In the genomic region with DNA sequence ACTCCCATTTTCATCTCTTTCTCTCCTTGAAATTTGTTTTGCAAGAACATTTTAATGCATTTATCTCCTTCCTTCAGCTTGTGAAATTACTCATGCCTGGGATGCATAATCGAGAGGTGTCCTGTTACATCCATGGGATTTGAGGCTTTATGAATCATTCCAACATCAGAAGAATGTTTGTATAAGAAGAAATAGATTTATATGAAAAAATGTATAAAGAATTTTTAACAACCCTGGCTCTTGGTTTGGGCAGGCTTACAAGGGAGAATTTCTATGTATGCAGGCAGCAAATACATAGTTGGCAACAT, we compare ENCODE assay signal across 12 cellular contexts.
DNase-seq lines count a peak whose midpoint lies in the region; ATAC-seq and TF ChIP-seq lines count a peak whose summit lies in the region.
"Had no signal": no experiment of that assay in that cellular context is flagged by ENCODE, and none has a peak within 500 bp of the region (broad histone marks: within the 10 kb centered on the region; RNA-seq: fewer than 3 reads in every experiment).

No MANE protein-coding gene starts in this region.

- H3K27me3 ChIP-seq in PC-9 (ENCODE audit: insufficient read depth, low read depth): no peaks in the 10 kb centered on the region
- no peaks in the 10 kb centered on the region for H3K27me3 ChIP-seq in neural progenitor cell
- no peaks in the 10 kb centered on the region for H3K27me3 ChIP-seq in CD4-positive, alpha-beta T cell (ENCODE audit: control insufficient read depth, insufficient read depth, low read length)

- H3K36me3 ChIP-seq in PC-9 (ENCODE audit: low read depth) (no peaks in the 10 kb centered on the region), neural progenitor cell (no peaks in the 10 kb centered on the region)

- H3K4me1 Mint-ChIP-seq in osteocyte (ENCODE audit: unreplicated experiment): peaks cover 38% of the 10 kb centered on the region
- H3K4me1 Mint-ChIP-seq in neural progenitor cell: no peaks in the 10 kb centered on the region
- H3K4me1 Mint-ChIP-seq in type B pancreatic cell (ENCODE audit: unreplicated experiment): peaks cover 4% of the 10 kb centered on the region
- H3K4me1 Mint-ChIP-seq in stimulated activated effector memory CD8-positive, alpha-beta T cell treated with anti-CD3 and anti-CD28 coated beads, Interleukin-12 subunit alpha, Interleukin-12 subunit beta, amount 100 ng/mL, for 72 hours: peaks cover 13% of the 10 kb centered on the region
- H3K4me1 Mint-ChIP-seq in CD4-positive, alpha-beta T cell (ENCODE audit: low read depth): peaks cover 29% of the 10 kb centered on the region

- H3K4me1 ChIP-seq in PC-9 (replicated peaks; ENCODE audit: insufficient read depth) (peaks cover 16% of the 10 kb centered on the region), neural progenitor cell (no peaks in the 10 kb centered on the region)

- H2AFZ ChIP-seq in PC-9: no peak overlapping the region
- H2AFZ ChIP-seq in neural progenitor cell (replicated peaks): no peak overlapping the region

- H3K9me2 ChIP-seq in PC-9 (ENCODE audit: insufficient read depth): no peaks in the 10 kb centered on the region

- no peak for TF ChIP-seq CTCF in PC-9 (conservative IDR thresholded peaks at IDR 0.05)
- TF ChIP-seq CTCF in osteocyte (IDR thresholded peaks at IDR 0.05): no peak
- no peak for TF ChIP-seq CTCF in neural progenitor cell (IDR thresholded peaks at IDR 0.05)
- TF ChIP-seq CTCF in type B pancreatic cell (conservative IDR thresholded peaks at IDR 0.05): no peak
- no peak for TF ChIP-seq CTCF in CD4-positive, alpha-beta T cell (IDR thresholded peaks at IDR 0.05)

- no peaks in the 10 kb centered on the region for H4K20me1 ChIP-seq in PC-9 (ENCODE audit: insufficient read depth)
- no peaks in the 10 kb centered on the region for H4K20me1 ChIP-seq in neural progenitor cell (ENCODE audit: low read depth)

- ATAC-seq in stimulated activated effector memory CD8-positive, alpha-beta T cell treated with anti-CD3 and anti-CD28 coated beads, Interleukin-12 subunit alpha, Interleukin-12 subunit beta, amount 100 ng/mL, for 72 hours: no peak
- ATAC-seq in CD4-positive, alpha-beta T cell (ENCODE audit: poor library complexity): no peak

- CTCF ChIA-PET in PC-9 (lab: Charles Lee): interaction anchor here (0.5 to 0.6 kb wide), 3 partner anchors 150 to 1704 kb away, joined by 3 to 13 read pairs (median 10); no protein-coding TSS in a partner anchor
- CTCF ChIA-PET in CD4-positive, alpha-beta T cell (lab: Charles Lee): no interaction called here

- H3K4me3 Mint-ChIP-seq in osteocyte (ENCODE audit: unreplicated experiment): no peak overlapping the region
- no peak overlapping the region for H3K4me3 Mint-ChIP-seq in neural progenitor cell
- H3K4me3 Mint-ChIP-seq in type B pancreatic cell: no peak overlapping the region
- no peak overlapping the region for H3K4me3 Mint-ChIP-seq in stimulated activated effector memory CD8-positive, alpha-beta T cell treated with anti-CD3 and anti-CD28 coated beads, Interleukin-12 subunit alpha, Interleukin-12 subunit beta, amount 100 ng/mL, for 72 hours
- no peak overlapping the region for H3K4me3 Mint-ChIP-seq in CD4-positive, alpha-beta T cell
- H3K4me3 Mint-ChIP-seq: activated naive CD8-positive, alpha-beta T cell treated with anti-CD3 and anti-CD28 coated beads, Interleukin-2, amount 10 ng/mL, durations not matched to agents 7 days and 5 days had no signal

- H3K27me3 Mint-ChIP-seq in osteocyte (ENCODE audit: unreplicated experiment): no peaks in the 10 kb centered on the region
- peaks cover 3% of the 10 kb centered on the region for H3K27me3 Mint-ChIP-seq in neural progenitor cell (ENCODE audit: insufficient read depth, low read depth)
- no peaks in the 10 kb centered on the region for H3K27me3 Mint-ChIP-seq in type B pancreatic cell
- no peaks in the 10 kb centered on the region for H3K27me3 Mint-ChIP-seq in CD4-positive, alpha-beta T cell

- H3K27ac ChIP-seq in PC-9 (no peak overlapping the region; the same call in 1 of the 2 replicates), neural progenitor cell (no peak overlapping the region)
- H3K27ac ChIP-seq in CD4-positive, alpha-beta T cell (ENCODE audit: low read depth, low read length): no peak overlapping the region

- H3F3A ChIP-seq in PC-9 (ENCODE audit: insufficient read depth, low read depth): peaks cover 10% of the 10 kb centered on the region; the same call in 1 of the 2 replicates
- no peaks in the 10 kb centered on the region for H3F3A ChIP-seq in neural progenitor cell (ENCODE audit: low read depth)

- H3K27ac Mint-ChIP-seq in osteocyte (ENCODE audit: unreplicated experiment): peak overlapping the region; percentile 58
- H3K27ac Mint-ChIP-seq in neural progenitor cell: no peak overlapping the region
- H3K27ac Mint-ChIP-seq in type B pancreatic cell: no peak overlapping the region
- H3K27ac Mint-ChIP-seq in stimulated activated effector memory CD8-positive, alpha-beta T cell treated with anti-CD3 and anti-CD28 coated beads, Interleukin-12 subunit alpha, Interleukin-12 subunit beta, amount 100 ng/mL, for 72 hours: no peak overlapping the region
- H3K27ac Mint-ChIP-seq in CD4-positive, alpha-beta T cell: no peak overlapping the region
- H3K27ac Mint-ChIP-seq: activated naive CD8-positive, alpha-beta T cell treated with anti-CD3 and anti-CD28 coated beads, Interleukin-2, amount 10 ng/mL, durations not matched to agents 7 days and 5 days had no signal

- intact Hi-C loops in PC-9 (cut with micrococcal nuclease; ENCODE audit: unreplicated experiment): loop anchor here (5.0 kb wide), 1 partner anchor 92 kb away; a partner anchor contains a TSS
- intact Hi-C loops in CD4-positive, alpha-beta T cell (cut with DNase I, micrococcal nuclease): loop anchor here in 1 of 2 experiments (5.0 kb wide), 1 partner anchor 98 kb away; no protein-coding TSS in a partner anchor

- H3K9ac ChIP-seq in neural progenitor cell: no peak overlapping the region

- H3K9me3 Mint-ChIP-seq in osteocyte (ENCODE audit: unreplicated experiment) (peaks cover 3% of the 10 kb centered on the region), neural progenitor cell (peaks cover 2% of the 10 kb centered on the region), type B pancreatic cell (no peaks in the 10 kb centered on the region)
- no peaks in the 10 kb centered on the region for H3K9me3 Mint-ChIP-seq in stimulated activated effector memory CD8-positive, alpha-beta T cell treated with anti-CD3 and anti-CD28 coated beads, Interleukin-12 subunit alpha, Interleukin-12 subunit beta, amount 100 ng/mL, for 72 hours
- H3K9me3 Mint-ChIP-seq in CD4-positive, alpha-beta T cell: no peaks in the 10 kb centered on the region

- no peaks in the 10 kb centered on the region for H3K36me3 Mint-ChIP-seq in osteocyte (ENCODE audit: unreplicated experiment)
- no peaks in the 10 kb centered on the region for H3K36me3 Mint-ChIP-seq in neural progenitor cell
- no peaks in the 10 kb centered on the region for H3K36me3 Mint-ChIP-seq in type B pancreatic cell
- no peaks in the 10 kb centered on the region for H3K36me3 Mint-ChIP-seq in stimulated activated effector memory CD8-positive, alpha-beta T cell treated with anti-CD3 and anti-CD28 coated beads, Interleukin-12 subunit alpha, Interleukin-12 subunit beta, amount 100 ng/mL, for 72 hours
- no peaks in the 10 kb centered on the region for H3K36me3 Mint-ChIP-seq in CD4-positive, alpha-beta T cell (ENCODE audit: low read depth)

- no peaks in the 10 kb centered on the region for H3K79me2 ChIP-seq in PC-9 (ENCODE audit: low read depth)
- no peaks in the 10 kb centered on the region for H3K79me2 ChIP-seq in neural progenitor cell (ENCODE audit: low read depth)

- peak overlapping the region; percentile 20; the same call in 1 of the 2 replicates for H3K4me2 ChIP-seq in PC-9
- no peak overlapping the region for H3K4me2 ChIP-seq in neural progenitor cell

- POLR2A ChIA-PET in PC-9 (lab: Charles Lee; ENCODE audit: unreplicated experiment): no interaction called here
- POLR2A ChIA-PET in CD4-positive, alpha-beta T cell (lab: Charles Lee): no interaction called here

- H3K4me3 ChIP-seq in PC-9 (no peak overlapping the region), neural progenitor cell (no peak overlapping the region)

- BruUV-seq in PC-9 (replicated peaks; lab: Mats Ljungman, UMichigan): no TSS peak

- DNase-seq in EL (peak; percentile 88), PC-9 (peak; percentile 13 to 83), dermis blood vessel endothelial cell (peak; percentile 17), osteocyte (ENCODE audit: extremely low spot score, unreplicated experiment) (no peak), neural progenitor cell (ENCODE audit: low spot score) (no peak), type B pancreatic cell (ENCODE audit: extremely low spot score, unreplicated experiment) (no peak)
- no peak for DNase-seq in stimulated activated effector memory CD8-positive, alpha-beta T cell treated with anti-CD3 and anti-CD28 coated beads, Interleukin-12 subunit alpha, Interleukin-12 subunit beta, amount 100 ng/mL, for 72 hours (ENCODE audit: low spot score in 2 of 2)
- DNase-seq in CD4-positive, alpha-beta T cell: no peak
- DNase-seq: activated naive CD8-positive, alpha-beta T cell treated with anti-CD3 and anti-CD28 coated beads, Interleukin-2, amount 10 ng/mL, durations not matched to agents 7 days and 5 days; effector CD4-positive, alpha-beta T cell; MV-4-11; substantia nigra had no signal

- H3K9me3 ChIP-seq in PC-9 (ENCODE audit: insufficient read depth, low read depth) (peaks cover 5% of the 10 kb centered on the region; the same call in 1 of the 2 replicates), neural progenitor cell (ENCODE audit: low read depth) (no peaks in the 10 kb centered on the region)
- H3K9me3 ChIP-seq in CD4-positive, alpha-beta T cell (ENCODE audit: control insufficient read depth, low read length): no peaks in the 10 kb centered on the region

Comparison
In these comparisons a context has a peak if more than half of its experiments do, and no peak if none do; other contexts are left out.
1. DNase-seq: peak in EL (single experiment), PC-9 (2 of 2) and dermis blood vessel endothelial cell (single experiment); none in osteocyte (single experiment), neural progenitor cell (single experiment), type B pancreatic cell (single experiment), stimulated activated effector memory CD8-positive, alpha-beta T cell treated with anti-CD3 and anti-CD28 coated beads, Interleukin-12 subunit alpha, Interleukin-12 subunit beta, amount 100 ng/mL, for 72 hours (0 of 2) and CD4-positive, alpha-beta T cell (0 of 10).